In the genomic region with DNA sequence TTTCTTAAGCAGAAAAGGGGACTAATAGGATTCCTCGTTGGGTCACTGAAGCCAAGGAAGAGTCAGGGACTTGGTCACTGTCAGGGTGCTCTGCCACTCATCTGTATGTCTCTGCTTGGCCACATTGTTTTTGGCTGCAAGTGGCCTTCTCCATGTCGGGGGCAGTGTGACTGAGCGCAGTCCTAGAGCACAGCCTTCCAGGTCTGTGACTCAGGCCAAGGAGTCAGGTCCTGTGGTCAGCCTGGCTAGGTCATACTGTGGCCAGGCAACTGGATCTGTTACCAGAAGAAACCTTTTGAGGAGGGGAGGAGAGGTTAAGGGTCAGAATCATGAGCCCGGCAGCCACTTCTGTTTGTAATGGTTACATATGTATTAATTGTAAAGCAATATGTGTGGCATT, we compare ENCODE assay signal across 2 cellular contexts.
TF ChIP-seq lines count a peak whose summit lies in the region.

No MANE protein-coding gene starts in this region.

TF ChIP-seq in IMR-90, 13 proteins besides CTCF, POLR2A, EP300 and RAD21 (continued from another document):
- TF ChIP-seq NFE2L2 (IDR thresholded peaks at IDR 0.05; ENCODE audit: low read depth, low read length), result no peak
- TF ChIP-seq, protein P1, sequence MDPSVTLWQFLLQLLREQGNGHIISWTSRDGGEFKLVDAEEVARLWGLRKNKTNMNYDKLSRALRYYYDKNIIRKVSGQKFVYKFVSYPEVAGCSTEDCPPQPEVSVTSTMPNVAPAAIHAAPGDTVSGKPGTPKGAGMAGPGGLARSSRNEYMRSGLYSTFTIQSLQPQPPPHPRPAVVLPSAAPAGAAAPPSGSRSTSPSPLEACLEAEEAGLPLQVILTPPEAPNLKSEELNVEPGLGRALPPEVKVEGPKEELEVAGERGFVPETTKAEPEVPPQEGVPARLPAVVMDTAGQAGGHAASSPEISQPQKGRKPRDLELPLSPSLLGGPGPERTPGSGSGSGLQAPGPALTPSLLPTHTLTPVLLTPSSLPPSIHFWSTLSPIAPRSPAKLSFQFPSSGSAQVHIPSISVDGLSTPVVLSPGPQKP (IDR thresholded peaks at IDR 0.05; ENCODE audit: borderline replicate concordance, low read depth, low read length), result no peak
- no peak for TF ChIP-seq BHLHE40 (IDR thresholded peaks at IDR 0.05; ENCODE audit: low read depth, low read length)
- no peak for TF ChIP-seq MAZ (IDR thresholded peaks at IDR 0.05; ENCODE audit: borderline replicate concordance, low read depth, low read length)
- TF ChIP-seq SMC3 (IDR thresholded peaks at IDR 0.05; ENCODE audit: low read depth, low read length), result no peak
- TF ChIP-seq, protein P2, sequence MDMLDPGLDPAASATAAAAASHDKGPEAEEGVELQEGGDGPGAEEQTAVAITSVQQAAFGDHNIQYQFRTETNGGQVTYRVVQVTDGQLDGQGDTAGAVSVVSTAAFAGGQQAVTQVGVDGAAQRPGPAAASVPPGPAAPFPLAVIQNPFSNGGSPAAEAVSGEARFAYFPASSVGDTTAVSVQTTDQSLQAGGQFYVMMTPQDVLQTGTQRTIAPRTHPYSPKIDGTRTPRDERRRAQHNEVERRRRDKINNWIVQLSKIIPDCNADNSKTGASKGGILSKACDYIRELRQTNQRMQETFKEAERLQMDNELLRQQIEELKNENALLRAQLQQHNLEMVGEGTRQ (IDR thresholded peaks at IDR 0.05; ENCODE audit: low read depth, low read length), result no peak
- no peak for TF ChIP-seq MAFK (IDR thresholded peaks at IDR 0.05; ENCODE audit: low read depth, low read length)
- TF ChIP-seq MXI1 (IDR thresholded peaks at IDR 0.05; ENCODE audit: borderline replicate concordance, low read depth, low read length), result no peak

TF ChIP-seq in WTC11, 78 proteins besides CTCF, POLR2A, EP300 and RAD21 (continued from another document):
- TF ChIP-seq, protein P3, sequence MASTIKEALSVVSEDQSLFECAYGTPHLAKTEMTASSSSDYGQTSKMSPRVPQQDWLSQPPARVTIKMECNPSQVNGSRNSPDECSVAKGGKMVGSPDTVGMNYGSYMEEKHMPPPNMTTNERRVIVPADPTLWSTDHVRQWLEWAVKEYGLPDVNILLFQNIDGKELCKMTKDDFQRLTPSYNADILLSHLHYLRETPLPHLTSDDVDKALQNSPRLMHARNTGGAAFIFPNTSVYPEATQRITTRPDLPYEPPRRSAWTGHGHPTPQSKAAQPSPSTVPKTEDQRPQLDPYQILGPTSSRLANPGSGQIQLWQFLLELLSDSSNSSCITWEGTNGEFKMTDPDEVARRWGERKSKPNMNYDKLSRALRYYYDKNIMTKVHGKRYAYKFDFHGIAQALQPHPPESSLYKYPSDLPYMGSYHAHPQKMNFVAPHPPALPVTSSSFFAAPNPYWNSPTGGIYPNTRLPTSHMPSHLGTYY (CRISPR knock-in tag; IDR thresholded peaks at IDR 0.05), result no peak
- TF ChIP-seq, protein P4, sequence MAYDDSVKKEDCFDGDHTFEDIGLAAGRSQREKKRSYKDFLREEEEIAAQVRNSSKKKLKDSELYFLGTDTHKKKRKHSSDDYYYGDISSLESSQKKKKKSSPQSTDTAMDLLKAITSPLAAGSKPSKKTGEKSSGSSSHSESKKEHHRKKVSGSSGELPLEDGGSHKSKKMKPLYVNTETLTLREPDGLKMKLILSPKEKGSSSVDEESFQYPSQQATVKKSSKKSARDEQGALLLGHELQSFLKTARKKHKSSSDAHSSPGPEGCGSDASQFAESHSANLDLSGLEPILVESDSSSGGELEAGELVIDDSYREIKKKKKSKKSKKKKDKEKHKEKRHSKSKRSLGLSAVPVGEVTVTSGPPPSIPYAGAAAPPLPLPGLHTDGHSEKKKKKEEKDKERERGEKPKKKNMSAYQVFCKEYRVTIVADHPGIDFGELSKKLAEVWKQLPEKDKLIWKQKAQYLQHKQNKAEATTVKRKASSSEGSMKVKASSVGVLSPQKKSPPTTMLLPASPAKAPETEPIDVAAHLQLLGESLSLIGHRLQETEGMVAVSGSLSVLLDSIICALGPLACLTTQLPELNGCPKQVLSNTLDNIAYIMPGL (CRISPR knock-in tag; IDR thresholded peaks at IDR 0.05), result no peak
- no peak for TF ChIP-seq CREB1 (CRISPR knock-in tag; IDR thresholded peaks at IDR 0.05)
- TF ChIP-seq, protein P5, sequence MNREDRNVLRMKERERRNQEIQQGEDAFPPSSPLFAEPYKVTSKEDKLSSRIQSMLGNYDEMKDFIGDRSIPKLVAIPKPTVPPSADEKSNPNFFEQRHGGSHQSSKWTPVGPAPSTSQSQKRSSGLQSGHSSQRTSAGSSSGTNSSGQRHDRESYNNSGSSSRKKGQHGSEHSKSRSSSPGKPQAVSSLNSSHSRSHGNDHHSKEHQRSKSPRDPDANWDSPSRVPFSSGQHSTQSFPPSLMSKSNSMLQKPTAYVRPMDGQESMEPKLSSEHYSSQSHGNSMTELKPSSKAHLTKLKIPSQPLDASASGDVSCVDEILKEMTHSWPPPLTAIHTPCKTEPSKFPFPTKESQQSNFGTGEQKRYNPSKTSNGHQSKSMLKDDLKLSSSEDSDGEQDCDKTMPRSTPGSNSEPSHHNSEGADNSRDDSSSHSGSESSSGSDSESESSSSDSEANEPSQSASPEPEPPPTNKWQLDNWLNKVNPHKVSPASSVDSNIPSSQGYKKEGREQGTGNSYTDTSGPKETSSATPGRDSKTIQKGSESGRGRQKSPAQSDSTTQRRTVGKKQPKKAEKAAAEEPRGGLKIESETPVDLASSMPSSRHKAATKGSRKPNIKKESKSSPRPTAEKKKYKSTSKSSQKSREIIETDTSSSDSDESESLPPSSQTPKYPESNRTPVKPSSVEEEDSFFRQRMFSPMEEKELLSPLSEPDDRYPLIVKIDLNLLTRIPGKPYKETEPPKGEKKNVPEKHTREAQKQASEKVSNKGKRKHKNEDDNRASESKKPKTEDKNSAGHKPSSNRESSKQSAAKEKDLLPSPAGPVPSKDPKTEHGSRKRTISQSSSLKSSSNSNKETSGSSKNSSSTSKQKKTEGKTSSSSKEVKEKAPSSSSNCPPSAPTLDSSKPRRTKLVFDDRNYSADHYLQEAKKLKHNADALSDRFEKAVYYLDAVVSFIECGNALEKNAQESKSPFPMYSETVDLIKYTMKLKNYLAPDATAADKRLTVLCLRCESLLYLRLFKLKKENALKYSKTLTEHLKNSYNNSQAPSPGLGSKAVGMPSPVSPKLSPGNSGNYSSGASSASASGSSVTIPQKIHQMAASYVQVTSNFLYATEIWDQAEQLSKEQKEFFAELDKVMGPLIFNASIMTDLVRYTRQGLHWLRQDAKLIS (CRISPR knock-in tag; IDR thresholded peaks at IDR 0.05; ENCODE audit: borderline replicate concordance), result no peak
- TF ChIP-seq, protein P6, sequence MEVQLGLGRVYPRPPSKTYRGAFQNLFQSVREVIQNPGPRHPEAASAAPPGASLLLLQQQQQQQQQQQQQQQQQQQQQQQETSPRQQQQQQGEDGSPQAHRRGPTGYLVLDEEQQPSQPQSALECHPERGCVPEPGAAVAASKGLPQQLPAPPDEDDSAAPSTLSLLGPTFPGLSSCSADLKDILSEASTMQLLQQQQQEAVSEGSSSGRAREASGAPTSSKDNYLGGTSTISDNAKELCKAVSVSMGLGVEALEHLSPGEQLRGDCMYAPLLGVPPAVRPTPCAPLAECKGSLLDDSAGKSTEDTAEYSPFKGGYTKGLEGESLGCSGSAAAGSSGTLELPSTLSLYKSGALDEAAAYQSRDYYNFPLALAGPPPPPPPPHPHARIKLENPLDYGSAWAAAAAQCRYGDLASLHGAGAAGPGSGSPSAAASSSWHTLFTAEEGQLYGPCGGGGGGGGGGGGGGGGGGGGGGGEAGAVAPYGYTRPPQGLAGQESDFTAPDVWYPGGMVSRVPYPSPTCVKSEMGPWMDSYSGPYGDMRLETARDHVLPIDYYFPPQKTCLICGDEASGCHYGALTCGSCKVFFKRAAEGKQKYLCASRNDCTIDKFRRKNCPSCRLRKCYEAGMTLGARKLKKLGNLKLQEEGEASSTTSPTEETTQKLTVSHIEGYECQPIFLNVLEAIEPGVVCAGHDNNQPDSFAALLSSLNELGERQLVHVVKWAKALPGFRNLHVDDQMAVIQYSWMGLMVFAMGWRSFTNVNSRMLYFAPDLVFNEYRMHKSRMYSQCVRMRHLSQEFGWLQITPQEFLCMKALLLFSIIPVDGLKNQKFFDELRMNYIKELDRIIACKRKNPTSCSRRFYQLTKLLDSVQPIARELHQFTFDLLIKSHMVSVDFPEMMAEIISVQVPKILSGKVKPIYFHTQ (CRISPR knock-in tag; IDR thresholded peaks at IDR 0.05), result no peak
- TF ChIP-seq CREM (CRISPR knock-in tag; IDR thresholded peaks at IDR 0.05), result no peak
- TF ChIP-seq, protein P2 (CRISPR knock-in tag; IDR thresholded peaks at IDR 0.05), result no peak
- no peak for TF ChIP-seq ETV6 (CRISPR knock-in tag; IDR thresholded peaks at IDR 0.05)
- TF ChIP-seq KAT7 (CRISPR knock-in tag; IDR thresholded peaks at IDR 0.05; ENCODE audit: borderline replicate concordance), result no peak
- TF ChIP-seq, protein P7, sequence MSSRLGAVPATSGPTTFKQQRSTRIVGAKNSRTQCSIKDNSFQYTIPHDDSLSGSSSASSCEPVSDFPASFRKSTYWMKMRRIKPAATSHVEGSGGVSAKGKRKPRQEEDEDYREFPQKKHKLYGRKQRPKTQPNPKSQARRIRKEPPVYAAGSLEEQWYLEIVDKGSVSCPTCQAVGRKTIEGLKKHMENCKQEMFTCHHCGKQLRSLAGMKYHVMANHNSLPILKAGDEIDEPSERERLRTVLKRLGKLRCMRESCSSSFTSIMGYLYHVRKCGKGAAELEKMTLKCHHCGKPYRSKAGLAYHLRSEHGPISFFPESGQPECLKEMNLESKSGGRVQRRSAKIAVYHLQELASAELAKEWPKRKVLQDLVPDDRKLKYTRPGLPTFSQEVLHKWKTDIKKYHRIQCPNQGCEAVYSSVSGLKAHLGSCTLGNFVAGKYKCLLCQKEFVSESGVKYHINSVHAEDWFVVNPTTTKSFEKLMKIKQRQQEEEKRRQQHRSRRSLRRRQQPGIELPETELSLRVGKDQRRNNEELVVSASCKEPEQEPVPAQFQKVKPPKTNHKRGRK (CRISPR knock-in tag; IDR thresholded peaks at IDR 0.05; ENCODE audit: borderline replicate concordance), result no peak
- TF ChIP-seq, protein P8, sequence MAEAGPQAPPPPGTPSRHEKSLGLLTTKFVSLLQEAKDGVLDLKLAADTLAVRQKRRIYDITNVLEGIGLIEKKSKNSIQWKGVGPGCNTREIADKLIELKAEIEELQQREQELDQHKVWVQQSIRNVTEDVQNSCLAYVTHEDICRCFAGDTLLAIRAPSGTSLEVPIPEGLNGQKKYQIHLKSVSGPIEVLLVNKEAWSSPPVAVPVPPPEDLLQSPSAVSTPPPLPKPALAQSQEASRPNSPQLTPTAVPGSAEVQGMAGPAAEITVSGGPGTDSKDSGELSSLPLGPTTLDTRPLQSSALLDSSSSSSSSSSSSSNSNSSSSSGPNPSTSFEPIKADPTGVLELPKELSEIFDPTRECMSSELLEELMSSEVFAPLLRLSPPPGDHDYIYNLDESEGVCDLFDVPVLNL (CRISPR knock-in tag; IDR thresholded peaks at IDR 0.05; ENCODE audit: borderline replicate concordance, low read depth), result no peak
- TF ChIP-seq ZNF671 (CRISPR knock-in tag; IDR thresholded peaks at IDR 0.05), result no peak
- TF ChIP-seq NR2C2 (CRISPR knock-in tag; IDR thresholded peaks at IDR 0.05), result no peak
- no peak for TF ChIP-seq OVOL2 (CRISPR knock-in tag; IDR thresholded peaks at IDR 0.05; ENCODE audit: borderline replicate concordance)
- TF ChIP-seq GRHL2 (CRISPR knock-in tag; IDR thresholded peaks at IDR 0.05; ENCODE audit: insufficient replicate concordance, severe bottlenecking), result no peak
- TF ChIP-seq, protein P9, sequence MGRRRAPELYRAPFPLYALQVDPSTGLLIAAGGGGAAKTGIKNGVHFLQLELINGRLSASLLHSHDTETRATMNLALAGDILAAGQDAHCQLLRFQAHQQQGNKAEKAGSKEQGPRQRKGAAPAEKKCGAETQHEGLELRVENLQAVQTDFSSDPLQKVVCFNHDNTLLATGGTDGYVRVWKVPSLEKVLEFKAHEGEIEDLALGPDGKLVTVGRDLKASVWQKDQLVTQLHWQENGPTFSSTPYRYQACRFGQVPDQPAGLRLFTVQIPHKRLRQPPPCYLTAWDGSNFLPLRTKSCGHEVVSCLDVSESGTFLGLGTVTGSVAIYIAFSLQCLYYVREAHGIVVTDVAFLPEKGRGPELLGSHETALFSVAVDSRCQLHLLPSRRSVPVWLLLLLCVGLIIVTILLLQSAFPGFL (CRISPR knock-in tag; IDR thresholded peaks at IDR 0.05; ENCODE audit: borderline replicate concordance), result no peak
- TF ChIP-seq NFATC4 (CRISPR knock-in tag; IDR thresholded peaks at IDR 0.05), result no peak
- TF ChIP-seq, protein P10, sequence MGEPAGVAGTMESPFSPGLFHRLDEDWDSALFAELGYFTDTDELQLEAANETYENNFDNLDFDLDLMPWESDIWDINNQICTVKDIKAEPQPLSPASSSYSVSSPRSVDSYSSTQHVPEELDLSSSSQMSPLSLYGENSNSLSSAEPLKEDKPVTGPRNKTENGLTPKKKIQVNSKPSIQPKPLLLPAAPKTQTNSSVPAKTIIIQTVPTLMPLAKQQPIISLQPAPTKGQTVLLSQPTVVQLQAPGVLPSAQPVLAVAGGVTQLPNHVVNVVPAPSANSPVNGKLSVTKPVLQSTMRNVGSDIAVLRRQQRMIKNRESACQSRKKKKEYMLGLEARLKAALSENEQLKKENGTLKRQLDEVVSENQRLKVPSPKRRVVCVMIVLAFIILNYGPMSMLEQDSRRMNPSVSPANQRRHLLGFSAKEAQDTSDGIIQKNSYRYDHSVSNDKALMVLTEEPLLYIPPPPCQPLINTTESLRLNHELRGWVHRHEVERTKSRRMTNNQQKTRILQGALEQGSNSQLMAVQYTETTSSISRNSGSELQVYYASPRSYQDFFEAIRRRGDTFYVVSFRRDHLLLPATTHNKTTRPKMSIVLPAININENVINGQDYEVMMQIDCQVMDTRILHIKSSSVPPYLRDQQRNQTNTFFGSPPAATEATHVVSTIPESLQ (CRISPR knock-in tag; IDR thresholded peaks at IDR 0.05), result no peak
- TF ChIP-seq IRF2 (CRISPR knock-in tag; IDR thresholded peaks at IDR 0.05; ENCODE audit: borderline replicate concordance, low read depth), result no peak
